ENCODE assay signal across 25 cellular contexts in genomic region chr3:42273351-42273750, GRCh38. TPM values are rescaled to one million over a fixed set of nuclear protein-coding genes. Genes with fewer than 3 reads are reported as not detected.
"Had no signal": no experiment of that assay in that cellular context is flagged by ENCODE, and none has a peak within 500 bp of the region (broad histone marks: within the 10 kb centered on the region; RNA-seq: fewer than 3 reads in every experiment).

No MANE protein-coding gene starts in this region.

- H3K4me3 ChIP-seq: lung, tibial artery had no signal

- ATAC-seq: activated CD4-positive, alpha-beta T cell treated with anti-CD3 and anti-CD28 coated beads for 36 hours; WTC11 had no signal

- H3K27ac ChIP-seq: tibial artery had no signal

- H3K9me3 ChIP-seq: tibial artery had no signal

- H3K4me1 ChIP-seq: tibial artery had no signal

- DNase-seq: activated CD4-positive, alpha-beta memory T cell treated with anti-CD3 and anti-CD28 coated beads for 36 hours; activated CD4-positive, alpha-beta T cell treated with anti-CD3 and anti-CD28 coated beads for 36 hours; activated naive CD8-positive, alpha-beta T cell treated with anti-CD3 and anti-CD28 coated beads, Interleukin-2, amount 10 ng/mL, durations not matched to agents 7 days and 5 days; activated T-cell treated with anti-CD3 and anti-CD28 coated beads for 4 hours; amygdala; caudate nucleus; erythroblast; head of caudate nucleus; nephron progenitor cell; nucleus accumbens; retina; stimulated activated CD4-positive, alpha-beta T cell treated with anti-CD3 and anti-CD28 coated beads, Interleukin-1b, Interleukin-23, amount 100 ng/mL, for 48 hours; stimulated activated naive CD4-positive, alpha-beta T cell treated with Interleukin-2 at 50 U/mL for 16 hours; tibial artery had no signal

- FAIRE-seq: colon, endometrium, frontal cortex, keratinocyte had no signal

- H3K36me3 ChIP-seq: tibial artery had no signal

RNA-seq across cellular contexts. Expression of gene CCK, which starts 7.4 kb away (rescaled TPM):
- total RNA-seq: activated CD4-positive, alpha-beta memory T cell treated with anti-CD3 and anti-CD28 coated beads for 36 hours; activated CD4-positive, alpha-beta T cell treated with anti-CD3 and anti-CD28 coated beads for 36 hours; activated naive CD8-positive, alpha-beta T cell treated with anti-CD3 and anti-CD28 coated beads, Interleukin-2, amount 10 ng/mL, durations not matched to agents 7 days and 5 days; activated T-helper 1 cell treated with anti-CD3 and anti-CD28 coated beads, Interleukin-12 subunit alpha, Interleukin-12 subunit beta, Interleukin-2, Interleukin-4 antibody, amounts not matched to agents 30 ng/mL and 10 ng/mL and 1 ng/mL, durations not matched to agents 14 hours and 24 hours and 36 hours; mesothelial cell of epicardium; posterior vena cava; subcutaneous adipose tissue; urinary bladder had no signal
- polyA plus RNA-seq: urinary bladder had no signal
